11 cellular contexts compared by ENCODE assay signal in genomic region chr17:17523001-17523713, GRCh38. TPM values are rescaled to one million over a fixed set of nuclear protein-coding genes. Genes with fewer than 3 reads are reported as not detected.
DNase-seq lines count a peak whose midpoint lies in the region; ATAC-seq, FAIRE-seq and TF ChIP-seq lines count a peak whose summit lies in the region.
"Had no signal": no experiment of that assay in that cellular context is flagged by ENCODE, and none has a peak within 500 bp of the region (broad histone marks: within the 10 kb centered on the region; RNA-seq: fewer than 3 reads in every experiment).

No MANE protein-coding gene starts in this region.

- H3K9me3 ChIP-seq in neuronal stem cell (replicated peaks in 1 of 2; ENCODE audit: control insufficient read depth in 2 of 2, insufficient read depth in 1 of 2, low read depth in 1 of 2, low read length in 2 of 2): peaks cover 3 to 7% of the 10 kb centered on the region in 2 donors

- peaks cover 39% of the 10 kb centered on the region for H3K4me1 Mint-ChIP-seq in brain
- no peaks in the 10 kb centered on the region for H3K4me1 Mint-ChIP-seq in stimulated activated effector memory CD8-positive, alpha-beta T cell treated with anti-CD3 and anti-CD28 coated beads, Interleukin-12 subunit alpha, Interleukin-12 subunit beta, amount 100 ng/mL, for 72 hours
- H3K4me1 Mint-ChIP-seq: activated CD4-positive, alpha-beta T cell treated with anti-CD3 and anti-CD28 coated beads, Interleukin-2, amount 10 ng/mL, durations not matched to agents 24 days and 14 days had no signal

- no peak for ATAC-seq in HG02798 (IDR thresholded peaks at IDR 0.05; ENCODE audit: poor library complexity, unreplicated experiment)
- ATAC-seq in stimulated activated effector memory CD8-positive, alpha-beta T cell treated with anti-CD3 and anti-CD28 coated beads, Interleukin-12 subunit alpha, Interleukin-12 subunit beta, amount 100 ng/mL, for 72 hours: no peak
- ATAC-seq: SK-N-SH treated with all-trans-retinoic acid at 6 μM for 48 hours had no signal

- H2BK15ac ChIP-seq in neuronal stem cell (ENCODE audit: low read length): no peak overlapping the region

- H3K36me3 Mint-ChIP-seq in brain: no peaks in the 10 kb centered on the region
- no peaks in the 10 kb centered on the region for H3K36me3 Mint-ChIP-seq in stimulated activated effector memory CD8-positive, alpha-beta T cell treated with anti-CD3 and anti-CD28 coated beads, Interleukin-12 subunit alpha, Interleukin-12 subunit beta, amount 100 ng/mL, for 72 hours

- H3K4me1 ChIP-seq in neuronal stem cell (ENCODE audit: control insufficient read depth in 2 of 2, insufficient read depth in 1 of 2, low read depth in 1 of 2, low read length in 2 of 2): peaks cover 3 to 7% of the 10 kb centered on the region in 2 donors

- no peak overlapping the region for H2AFZ ChIP-seq in neuronal stem cell (ENCODE audit: low read length)

- peak overlapping the region; percentile 80 for H3K18ac ChIP-seq in neuronal stem cell (ENCODE audit: low read length)

- H3K36me3 ChIP-seq in neuronal stem cell (replicated peaks in 1 of 2; ENCODE audit: control insufficient read depth in 2 of 2, insufficient read depth in 2 of 2, low read length in 2 of 2): no peaks in the 10 kb centered on the region

- H4K91ac ChIP-seq in neuronal stem cell (ENCODE audit: low read depth, low read length, poor library complexity): no peak overlapping the region

- H3K27me3 Mint-ChIP-seq in brain: no peaks in the 10 kb centered on the region
- H3K27me3 Mint-ChIP-seq: activated CD4-positive, alpha-beta T cell treated with anti-CD3 and anti-CD28 coated beads, Interleukin-2, amount 10 ng/mL, durations not matched to agents 24 days and 14 days had no signal

- no peak overlapping the region for H3K4me3 Mint-ChIP-seq in brain
- no peak overlapping the region for H3K4me3 Mint-ChIP-seq in stimulated activated effector memory CD8-positive, alpha-beta T cell treated with anti-CD3 and anti-CD28 coated beads, Interleukin-12 subunit alpha, Interleukin-12 subunit beta, amount 100 ng/mL, for 72 hours
- H3K4me3 Mint-ChIP-seq: activated CD4-positive, alpha-beta T cell treated with anti-CD3 and anti-CD28 coated beads, Interleukin-2, amount 10 ng/mL, durations not matched to agents 24 days and 14 days had no signal

- no peak for DNase-seq in HTR-8/SVneo (ENCODE audit: insufficient read length, low spot score)
- peak; percentile 58 for DNase-seq in NCI-H2196 (lab: John Stamatoyannopoulos, UW; ENCODE audit: unreplicated experiment)
- no peak for DNase-seq in neuronal stem cell (ENCODE audit: low spot score)
- no peak for DNase-seq in activated CD8-positive, alpha-beta memory T cell treated with anti-CD3 and anti-CD28 coated beads, Interleukin-2, amount 50 U/mL, for 48 hours
- DNase-seq in stimulated activated effector memory CD8-positive, alpha-beta T cell treated with anti-CD3 and anti-CD28 coated beads, Interleukin-12 subunit alpha, Interleukin-12 subunit beta, amount 100 ng/mL, for 72 hours (ENCODE audit: low spot score in 2 of 2): no peak
- DNase-seq: activated CD4-positive, alpha-beta T cell treated with anti-CD3 and anti-CD28 coated beads, Interleukin-2, amount 10 ng/mL, durations not matched to agents 24 days and 14 days; activated effector memory CD4-positive, alpha-beta T cell treated with Interleukin-2 at 50 U/mL for 16 hours; NCI-H526 had no signal

- no peak overlapping the region for H2BK12ac ChIP-seq in neuronal stem cell (ENCODE audit: low read length)

- peaks cover 0 to 6% (median 0%) of the 10 kb centered on the region in 5 experiments for H3K9me3 Mint-ChIP-seq in brain
- H3K9me3 Mint-ChIP-seq in stimulated activated effector memory CD8-positive, alpha-beta T cell treated with anti-CD3 and anti-CD28 coated beads, Interleukin-12 subunit alpha, Interleukin-12 subunit beta, amount 100 ng/mL, for 72 hours: no peaks in the 10 kb centered on the region
- H3K9me3 Mint-ChIP-seq: activated CD4-positive, alpha-beta T cell treated with anti-CD3 and anti-CD28 coated beads, Interleukin-2, amount 10 ng/mL, durations not matched to agents 24 days and 14 days had no signal

- H3K4me2 ChIP-seq in neuronal stem cell (ENCODE audit: insufficient read depth, low read length, poor library complexity, severe bottlenecking): no peak overlapping the region

- H2AK5ac ChIP-seq in neuronal stem cell (ENCODE audit: low read depth, low read length): no peak overlapping the region

- H2BK5ac ChIP-seq in neuronal stem cell (ENCODE audit: low read length): no peak overlapping the region

- H3K27me3 ChIP-seq in neuronal stem cell (ENCODE audit: control insufficient read depth in 3 of 3, insufficient read depth in 3 of 3, low read depth in 1 of 3, low read length in 3 of 3): no peaks in the 10 kb centered on the region

- H3K4me3 ChIP-seq in neuronal stem cell (ENCODE audit: low read length in 2 of 2): no peak overlapping the region

- no CpG with 5 or more reads among the region's 14 CpGs for WGBS in neuronal stem cell (ENCODE audit: extremely low coverage in 2 of 2, insufficient read length in 2 of 2, insufficient replicate concordance in 1 of 2), 2 donors

- peak overlapping the region; percentile 56 for H3K14ac ChIP-seq in neuronal stem cell (ENCODE audit: low read length)

- no peak overlapping the region for H3K4ac ChIP-seq in neuronal stem cell (ENCODE audit: low read length)

- TF ChIP-seq CTCF in brain (conservative IDR thresholded peaks at IDR 0.05): no peak

- FAIRE-seq in HTR-8/SVneo (lab: Jason Lieb, UNC): peak; percentile 4

- H2BK120ac ChIP-seq in neuronal stem cell (ENCODE audit: low read depth, low read length): no peak overlapping the region

- H3K23ac ChIP-seq in neuronal stem cell (ENCODE audit: low read depth, low read length, poor library complexity): no peak overlapping the region

- peak overlapping the region in 4 of 5 experiments; percentile 19 to 85 (median 28) for H3K27ac Mint-ChIP-seq in brain
- no peak overlapping the region for H3K27ac Mint-ChIP-seq in stimulated activated effector memory CD8-positive, alpha-beta T cell treated with anti-CD3 and anti-CD28 coated beads, Interleukin-12 subunit alpha, Interleukin-12 subunit beta, amount 100 ng/mL, for 72 hours
- H3K27ac Mint-ChIP-seq: activated CD4-positive, alpha-beta T cell treated with anti-CD3 and anti-CD28 coated beads, Interleukin-2, amount 10 ng/mL, durations not matched to agents 24 days and 14 days had no signal

- H3K79me1 ChIP-seq in neuronal stem cell (ENCODE audit: low read depth, low read length): peaks cover 3% of the 10 kb centered on the region

- no peak overlapping the region for H4K8ac ChIP-seq in neuronal stem cell (ENCODE audit: low read depth, low read length)

- H3K9ac ChIP-seq in neuronal stem cell (ENCODE audit: low read depth, low read length, poor library complexity): peak overlapping the region; percentile 37

- no peak overlapping the region for H3K27ac ChIP-seq in neuronal stem cell (replicated peaks; ENCODE audit: low read length)

RNA-seq across cellular contexts. Expression of gene RASD1, which starts 27.0 kb away (rescaled TPM):
- 79.5 TPM for polyA plus RNA-seq in brain (ENCODE audit: insufficient read depth, low read depth, low replicate concordance)
- polyA plus RNA-seq in neuronal stem cell (2013, experiment 1 of 2): 1.2 TPM
- polyA plus RNA-seq in neuronal stem cell (2013, experiment 2 of 2): 0.90 TPM

RNA-seq across cellular contexts. Expression of gene MED9, which starts 46.4 kb away (rescaled TPM):
- 32.0 TPM for polyA plus RNA-seq in brain (ENCODE audit: insufficient read depth, low read depth, low replicate concordance)
- polyA plus RNA-seq in neuronal stem cell (2013, experiment 1 of 2): 17.1 TPM
- 17.1 TPM for polyA plus RNA-seq in neuronal stem cell (2013, experiment 2 of 2)
